Comparison of ENCODE assay signal across 9 cellular contexts in genomic region chr2:190318514-190318913, GRCh38. TPM values are rescaled to one million over a fixed set of nuclear protein-coding genes. Genes with fewer than 3 reads are reported as not detected.
DNase-seq lines count a peak whose midpoint lies in the region; TF ChIP-seq lines count a peak whose summit lies in the region.
"Had no signal": no experiment of that assay in that cellular context is flagged by ENCODE, and none has a peak within 500 bp of the region (broad histone marks: within the 10 kb centered on the region; RNA-seq: fewer than 3 reads in every experiment).

No MANE protein-coding gene starts in this region.

- no peaks in the 10 kb centered on the region for H3K9me2 ChIP-seq in DOHH2 (replicated peaks; ENCODE audit: control insufficient read depth, low read length)

- intact Hi-C loops in esophagus squamous epithelium (cut with DNase I), result no loop called here

- peak overlapping the region; percentile 84 for H3K4me3 ChIP-seq in DOHH2 (ENCODE audit: low read length)
- peak overlapping the region in 3 of 4 donors; percentile 58 to 79 (median 66) for H3K4me3 ChIP-seq in Peyer's patch
- H3K4me3 ChIP-seq in esophagus squamous epithelium, result peak overlapping the region; percentile 54 to 86 (median 77)

- 32 to 43% methylated on average over 4 of the region's 4 CpGs for WGBS in esophagus squamous epithelium, 2 donors

- peaks cover 4% of the 10 kb centered on the region; the same call in 1 of the 2 replicates for H3K36me3 ChIP-seq in DOHH2 (ENCODE audit: control insufficient read depth, low read length)
- no peaks in the 10 kb centered on the region for H3K36me3 ChIP-seq in Peyer's patch
- H3K36me3 ChIP-seq in esophagus squamous epithelium, result no peaks in the 10 kb centered on the region

- H3K9me3 ChIP-seq in DOHH2 (ENCODE audit: control insufficient read depth, insufficient read depth, low read length), result no peaks in the 10 kb centered on the region
- H3K9me3 ChIP-seq in Peyer's patch, result no peaks in the 10 kb centered on the region
- no peaks in the 10 kb centered on the region for H3K9me3 ChIP-seq in esophagus squamous epithelium

- H3K4me1 ChIP-seq in DOHH2 (ENCODE audit: control insufficient read depth, low read length) (peaks cover 54% of the 10 kb centered on the region), Peyer's patch (peaks cover 0 to 18% (median 3%) of the 10 kb centered on the region in 4 donors), esophagus squamous epithelium (peaks cover 0 to 66% (median 7%) of the 10 kb centered on the region in 3 donors)

- no peaks in the 10 kb centered on the region for H4K20me1 ChIP-seq in DOHH2 (ENCODE audit: control insufficient read depth, insufficient read depth, low read depth, low read length)

- H3K27ac ChIP-seq in DOHH2 (ENCODE audit: low read depth, low read length) (no peak overlapping the region), Peyer's patch (peak overlapping the region in 3 of 4 donors; percentile 77 to 92 (median 91)), esophagus squamous epithelium (peak overlapping the region; percentile 45 to 95 (median 88))

- peak overlapping the region; percentile 92 for H3K4me2 ChIP-seq in DOHH2 (ENCODE audit: low read length)

- peaks cover 19% of the 10 kb centered on the region for H3F3A ChIP-seq in DOHH2 (ENCODE audit: control insufficient read depth, insufficient read depth)

- DNase-seq in Peyer's patch (no peak), esophagus squamous epithelium (lab: John Stamatoyannopoulos, UW) (no peak), pons (ENCODE audit: low spot score) (peak; percentile 35), NCI-H2171 (lab: John Stamatoyannopoulos, UW) (no peak), NCI-H146 (lab: John Stamatoyannopoulos, UW) (no peak)
- DNase-seq in activated CD4-positive, alpha-beta T cell treated with anti-CD3 and anti-CD28 coated beads for 4 hours, result no peak
- no peak for DNase-seq in activated effector memory CD4-positive, alpha-beta T cell treated with anti-CD3 and anti-CD28 coated beads, Interleukin-2, amount 50 U/mL, for 16 hours
- DNase-seq: SIG-M5 had no signal

- TF ChIP-seq POLR2A in Peyer's patch (IDR thresholded peaks at IDR 0.05) (no peak), esophagus squamous epithelium (IDR thresholded peaks at IDR 0.05) (no peak)

- H3K27me3 ChIP-seq in DOHH2 (ENCODE audit: control insufficient read depth, low read length) (no peaks in the 10 kb centered on the region), Peyer's patch (no peaks in the 10 kb centered on the region), esophagus squamous epithelium (no peaks in the 10 kb centered on the region)

- peaks cover 39% of the 10 kb centered on the region for H3K79me2 ChIP-seq in DOHH2 (ENCODE audit: control insufficient read depth, low read length)

- no peak for TF ChIP-seq CTCF in DOHH2 (IDR thresholded peaks at IDR 0.05; ENCODE audit: low read depth, low read length, poor library complexity, severe bottlenecking)
- no peak for TF ChIP-seq CTCF in Peyer's patch (IDR thresholded peaks at IDR 0.05)
- no peak for TF ChIP-seq CTCF in esophagus squamous epithelium (IDR thresholded peaks at IDR 0.05)

RNA-seq across cellular contexts. Expression of gene HIBCH, which starts 1.1 kb away (rescaled TPM):
- total RNA-seq in Peyer's patch (10 to 100 TPM; 20.0 to 38.8 (median 27.4) TPM), esophagus squamous epithelium (10 to 100 TPM; 20.9 to 31.5 (median 29.9) TPM)

RNA-seq across cellular contexts. Expression of gene INPP1, which starts 24.9 kb away (rescaled TPM):
- total RNA-seq in Peyer's patch (10 to 100 TPM; 10.7 to 37.9 (median 32.1) TPM), esophagus squamous epithelium (10 to 100 TPM; 37.0 to 73.0 (median 48.4) TPM)
